In the genomic region with DNA sequence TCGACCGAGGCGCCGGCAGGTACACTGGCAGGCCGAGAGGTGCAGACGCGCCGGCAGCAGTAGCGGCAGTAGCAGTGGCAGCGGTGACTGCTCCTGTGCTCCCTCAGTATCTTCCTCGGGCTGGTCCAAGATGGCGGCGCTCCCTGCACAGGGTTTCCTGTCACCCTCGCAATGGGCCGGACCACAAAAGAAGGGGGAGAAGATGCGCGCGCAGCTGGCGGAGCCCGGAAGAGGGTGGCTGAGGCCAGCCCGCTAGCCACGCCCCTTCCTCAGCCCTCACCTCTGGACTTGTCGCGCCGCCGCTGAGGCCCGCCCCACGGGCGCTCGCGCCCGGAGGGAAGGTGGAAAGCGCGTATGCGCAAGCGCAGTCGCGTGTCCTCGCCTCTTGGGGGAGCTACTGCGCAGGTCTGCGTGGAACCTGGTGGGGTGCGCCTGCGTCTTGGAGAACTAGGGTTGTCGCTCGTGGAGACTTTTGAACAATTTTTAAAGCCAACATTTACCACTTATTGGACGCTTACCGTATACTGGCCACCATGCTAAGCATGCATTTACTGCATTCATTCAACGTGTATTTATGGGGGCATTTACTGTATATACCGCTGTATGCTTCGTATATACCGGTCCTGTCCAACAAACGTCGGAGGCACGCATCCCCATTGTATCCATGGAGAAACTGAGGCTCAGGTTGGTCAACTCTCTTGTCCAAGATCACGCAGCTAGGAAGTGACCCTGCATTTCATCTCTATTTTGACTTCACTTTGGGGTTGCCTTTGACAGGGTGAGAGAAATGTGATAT, we compare ENCODE assay signal across 1 cellular context.
TF ChIP-seq lines count a peak whose summit lies in the region.

TSS of gene RAB14 (minus strand) at position 132 of the 796 bp plus-strand sequence. CDS start 8,457 bp downstream, outside the sequence.

TF ChIP-seq in HepG2, 621 proteins besides CTCF, POLR2A, EP300 and RAD21 (continued from another document):
- TF ChIP-seq, protein P1, sequence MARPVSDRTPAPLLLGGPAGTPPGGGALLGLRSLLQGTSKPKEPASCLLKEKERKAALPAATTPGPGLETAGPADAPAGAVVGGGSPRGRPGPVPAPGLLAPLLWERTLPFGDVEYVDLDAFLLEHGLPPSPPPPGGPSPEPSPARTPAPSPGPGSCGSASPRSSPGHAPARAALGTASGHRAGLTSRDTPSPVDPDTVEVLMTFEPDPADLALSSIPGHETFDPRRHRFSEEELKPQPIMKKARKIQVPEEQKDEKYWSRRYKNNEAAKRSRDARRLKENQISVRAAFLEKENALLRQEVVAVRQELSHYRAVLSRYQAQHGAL (CRISPR knock-in tag; IDR thresholded peaks at IDR 0.05; ENCODE audit: not compliant biosample characterization), result no peak
- TF ChIP-seq HOXA5 (CRISPR knock-in tag; IDR thresholded peaks at IDR 0.05) (no peak), ZNF670 (CRISPR knock-in tag; IDR thresholded peaks at IDR 0.05; ENCODE audit: borderline replicate concordance) (peak; percentile 67; the same call in 1 of the 2 replicates), THYN1 (CRISPR knock-in tag; IDR thresholded peaks at IDR 0.05; ENCODE audit: borderline replicate concordance, low read depth) (no peak), NFATC3 (CRISPR knock-in tag; IDR thresholded peaks at IDR 0.05) (no peak), ZMYM3 (CRISPR knock-in tag; IDR thresholded peaks at IDR 0.05) (peak; percentile 78), ZKSCAN8 (CRISPR knock-in tag; IDR thresholded peaks at IDR 0.05; ENCODE audit: borderline replicate concordance) (peak; percentile 73; the same call in 1 of the 2 replicates), ATRX (CRISPR knock-in tag; IDR thresholded peaks at IDR 0.05; ENCODE audit: borderline replicate concordance) (no peak), NFE2L2 (IDR thresholded peaks at IDR 0.05; ENCODE audit: low read length) (no peak), ZNF234 (CRISPR knock-in tag; conservative IDR thresholded peaks at IDR 0.05) (no peak), ZNF24 (IDR thresholded peaks at IDR 0.05) (no peak), SP140L (CRISPR knock-in tag; IDR thresholded peaks at IDR 0.05; ENCODE audit: borderline replicate concordance) (no peak), KDM5B (CRISPR knock-in tag; IDR thresholded peaks at IDR 0.05; ENCODE audit: borderline replicate concordance) (peak; percentile 64; the same call in 1 of the 2 replicates), ZNF878 (CRISPR knock-in tag; IDR thresholded peaks at IDR 0.05) (no peak), ARID5B (CRISPR knock-in tag; IDR thresholded peaks at IDR 0.05) (peak; percentile 83), SRSF9 (IDR thresholded peaks at IDR 0.05; ENCODE audit: borderline replicate concordance, insufficient read depth, low read depth, low read length, poor library complexity, severe bottlenecking) (no peak), NR2F2 (IDR thresholded peaks at IDR 0.05; ENCODE audit: borderline replicate concordance, low read depth) (no peak), FIP1L1 (IDR thresholded peaks at IDR 0.05; ENCODE audit: borderline replicate concordance, insufficient read depth, low read depth, low read length) (peak; percentile 36; the same call in 1 of the 2 replicates), ZNF83 (CRISPR knock-in tag; IDR thresholded peaks at IDR 0.05; ENCODE audit: borderline replicate concordance) (0 out of 2 replicates have a peak, but pooled peaks have one; percentile 13), ZNF883 (CRISPR knock-in tag; IDR thresholded peaks at IDR 0.05; ENCODE audit: not compliant biosample characterization) (no peak), SIN3A (IDR thresholded peaks at IDR 0.05; ENCODE audit: borderline replicate concordance, low read depth, low read length) (peak; percentile 73; the same call in 1 of the 2 replicates), ZNF563 (CRISPR knock-in tag; IDR thresholded peaks at IDR 0.05) (no peak; the same call in 1 of the 2 replicates), ZSCAN31 (CRISPR knock-in tag; IDR thresholded peaks at IDR 0.05; ENCODE audit: low read depth) (no peak; the same call in 1 of the 2 replicates), TOPORS (CRISPR knock-in tag; IDR thresholded peaks at IDR 0.05) (no peak)
- TF ChIP-seq, protein P2, sequence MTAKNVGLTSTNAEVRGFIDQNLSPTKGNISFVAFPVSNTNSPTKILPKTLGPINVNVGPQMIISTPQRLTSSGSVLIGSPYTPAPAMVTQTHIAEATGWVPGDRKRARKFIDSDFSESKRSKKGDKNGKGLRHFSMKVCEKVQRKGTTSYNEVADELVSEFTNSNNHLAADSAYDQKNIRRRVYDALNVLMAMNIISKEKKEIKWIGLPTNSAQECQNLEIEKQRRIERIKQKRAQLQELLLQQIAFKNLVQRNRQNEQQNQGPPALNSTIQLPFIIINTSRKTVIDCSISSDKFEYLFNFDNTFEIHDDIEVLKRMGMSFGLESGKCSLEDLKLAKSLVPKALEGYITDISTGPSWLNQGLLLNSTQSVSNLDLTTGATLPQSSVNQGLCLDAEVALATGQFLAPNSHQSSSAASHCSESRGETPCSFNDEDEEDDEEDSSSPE (CRISPR knock-in tag; IDR thresholded peaks at IDR 0.05), result peak; percentile 69; the same call in 1 of the 2 replicates
- TF ChIP-seq, protein P3, sequence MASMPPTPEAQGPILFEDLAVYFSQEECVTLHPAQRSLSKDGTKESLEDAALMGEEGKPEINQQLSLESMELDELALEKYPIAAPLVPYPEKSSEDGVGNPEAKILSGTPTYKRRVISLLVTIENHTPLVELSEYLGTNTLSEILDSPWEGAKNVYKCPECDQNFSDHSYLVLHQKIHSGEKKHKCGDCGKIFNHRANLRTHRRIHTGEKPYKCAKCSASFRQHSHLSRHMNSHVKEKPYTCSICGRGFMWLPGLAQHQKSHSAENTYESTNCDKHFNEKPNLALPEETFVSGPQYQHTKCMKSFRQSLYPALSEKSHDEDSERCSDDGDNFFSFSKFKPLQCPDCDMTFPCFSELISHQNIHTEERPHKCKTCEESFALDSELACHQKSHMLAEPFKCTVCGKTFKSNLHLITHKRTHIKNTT (CRISPR knock-in tag; IDR thresholded peaks at IDR 0.05), result no peak
- TF ChIP-seq, protein P4, sequence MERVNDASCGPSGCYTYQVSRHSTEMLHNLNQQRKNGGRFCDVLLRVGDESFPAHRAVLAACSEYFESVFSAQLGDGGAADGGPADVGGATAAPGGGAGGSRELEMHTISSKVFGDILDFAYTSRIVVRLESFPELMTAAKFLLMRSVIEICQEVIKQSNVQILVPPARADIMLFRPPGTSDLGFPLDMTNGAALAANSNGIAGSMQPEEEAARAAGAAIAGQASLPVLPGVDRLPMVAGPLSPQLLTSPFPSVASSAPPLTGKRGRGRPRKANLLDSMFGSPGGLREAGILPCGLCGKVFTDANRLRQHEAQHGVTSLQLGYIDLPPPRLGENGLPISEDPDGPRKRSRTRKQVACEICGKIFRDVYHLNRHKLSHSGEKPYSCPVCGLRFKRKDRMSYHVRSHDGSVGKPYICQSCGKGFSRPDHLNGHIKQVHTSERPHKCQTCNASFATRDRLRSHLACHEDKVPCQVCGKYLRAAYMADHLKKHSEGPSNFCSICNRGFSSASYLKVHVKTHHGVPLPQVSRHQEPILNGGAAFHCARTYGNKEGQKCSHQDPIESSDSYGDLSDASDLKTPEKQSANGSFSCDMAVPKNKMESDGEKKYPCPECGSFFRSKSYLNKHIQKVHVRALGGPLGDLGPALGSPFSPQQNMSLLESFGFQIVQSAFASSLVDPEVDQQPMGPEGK (CRISPR knock-in tag; IDR thresholded peaks at IDR 0.05), result peak; percentile 32
- TF ChIP-seq, protein P5, sequence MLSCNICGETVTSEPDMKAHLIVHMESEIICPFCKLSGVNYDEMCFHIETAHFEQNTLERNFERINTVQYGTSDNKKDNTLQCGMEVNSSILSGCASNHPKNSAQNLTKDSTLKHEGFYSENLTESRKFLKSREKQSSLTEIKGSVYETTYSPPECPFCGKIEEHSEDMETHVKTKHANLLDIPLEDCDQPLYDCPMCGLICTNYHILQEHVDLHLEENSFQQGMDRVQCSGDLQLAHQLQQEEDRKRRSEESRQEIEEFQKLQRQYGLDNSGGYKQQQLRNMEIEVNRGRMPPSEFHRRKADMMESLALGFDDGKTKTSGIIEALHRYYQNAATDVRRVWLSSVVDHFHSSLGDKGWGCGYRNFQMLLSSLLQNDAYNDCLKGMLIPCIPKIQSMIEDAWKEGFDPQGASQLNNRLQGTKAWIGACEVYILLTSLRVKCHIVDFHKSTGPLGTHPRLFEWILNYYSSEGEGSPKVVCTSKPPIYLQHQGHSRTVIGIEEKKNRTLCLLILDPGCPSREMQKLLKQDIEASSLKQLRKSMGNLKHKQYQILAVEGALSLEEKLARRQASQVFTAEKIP (CRISPR knock-in tag; IDR thresholded peaks at IDR 0.05; ENCODE audit: borderline replicate concordance), result no peak
- TF ChIP-seq, protein P6, sequence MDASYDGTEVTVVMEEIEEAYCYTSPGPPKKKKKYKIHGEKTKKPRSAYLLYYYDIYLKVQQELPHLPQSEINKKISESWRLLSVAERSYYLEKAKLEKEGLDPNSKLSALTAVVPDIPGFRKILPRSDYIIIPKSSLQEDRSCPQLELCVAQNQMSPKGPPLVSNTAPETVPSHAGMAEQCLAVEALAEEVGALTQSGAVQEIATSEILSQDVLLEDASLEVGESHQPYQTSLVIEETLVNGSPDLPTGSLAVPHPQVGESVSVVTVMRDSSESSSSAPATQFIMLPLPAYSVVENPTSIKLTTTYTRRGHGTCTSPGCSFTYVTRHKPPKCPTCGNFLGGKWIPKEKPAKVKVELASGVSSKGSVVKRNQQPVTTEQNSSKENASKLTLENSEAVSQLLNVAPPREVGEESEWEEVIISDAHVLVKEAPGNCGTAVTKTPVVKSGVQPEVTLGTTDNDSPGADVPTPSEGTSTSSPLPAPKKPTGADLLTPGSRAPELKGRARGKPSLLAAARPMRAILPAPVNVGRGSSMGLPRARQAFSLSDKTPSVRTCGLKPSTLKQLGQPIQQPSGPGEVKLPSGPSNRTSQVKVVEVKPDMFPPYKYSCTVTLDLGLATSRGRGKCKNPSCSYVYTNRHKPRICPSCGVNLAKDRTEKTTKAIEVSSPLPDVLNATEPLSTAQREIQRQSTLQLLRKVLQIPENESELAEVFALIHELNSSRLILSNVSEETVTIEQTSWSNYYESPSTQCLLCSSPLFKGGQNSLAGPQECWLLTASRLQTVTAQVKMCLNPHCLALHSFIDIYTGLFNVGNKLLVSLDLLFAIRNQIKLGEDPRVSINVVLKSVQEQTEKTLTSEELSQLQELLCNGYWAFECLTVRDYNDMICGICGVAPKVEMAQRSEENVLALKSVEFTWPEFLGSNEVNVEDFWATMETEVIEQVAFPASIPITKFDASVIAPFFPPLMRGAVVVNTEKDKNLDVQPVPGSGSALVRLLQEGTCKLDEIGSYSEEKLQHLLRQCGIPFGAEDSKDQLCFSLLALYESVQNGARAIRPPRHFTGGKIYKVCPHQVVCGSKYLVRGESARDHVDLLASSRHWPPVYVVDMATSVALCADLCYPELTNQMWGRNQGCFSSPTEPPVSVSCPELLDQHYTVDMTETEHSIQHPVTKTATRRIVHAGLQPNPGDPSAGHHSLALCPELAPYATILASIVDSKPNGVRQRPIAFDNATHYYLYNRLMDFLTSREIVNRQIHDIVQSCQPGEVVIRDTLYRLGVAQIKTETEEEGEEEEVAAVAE (CRISPR knock-in tag; IDR thresholded peaks at IDR 0.05; ENCODE audit: borderline replicate concordance), result peak; percentile 54; the same call in 1 of the 2 replicates
TF ChIP-seq in HepG2: peak in this region for 197.
